ENCODE assay signal across 8 cellular contexts in the genomic region with DNA sequence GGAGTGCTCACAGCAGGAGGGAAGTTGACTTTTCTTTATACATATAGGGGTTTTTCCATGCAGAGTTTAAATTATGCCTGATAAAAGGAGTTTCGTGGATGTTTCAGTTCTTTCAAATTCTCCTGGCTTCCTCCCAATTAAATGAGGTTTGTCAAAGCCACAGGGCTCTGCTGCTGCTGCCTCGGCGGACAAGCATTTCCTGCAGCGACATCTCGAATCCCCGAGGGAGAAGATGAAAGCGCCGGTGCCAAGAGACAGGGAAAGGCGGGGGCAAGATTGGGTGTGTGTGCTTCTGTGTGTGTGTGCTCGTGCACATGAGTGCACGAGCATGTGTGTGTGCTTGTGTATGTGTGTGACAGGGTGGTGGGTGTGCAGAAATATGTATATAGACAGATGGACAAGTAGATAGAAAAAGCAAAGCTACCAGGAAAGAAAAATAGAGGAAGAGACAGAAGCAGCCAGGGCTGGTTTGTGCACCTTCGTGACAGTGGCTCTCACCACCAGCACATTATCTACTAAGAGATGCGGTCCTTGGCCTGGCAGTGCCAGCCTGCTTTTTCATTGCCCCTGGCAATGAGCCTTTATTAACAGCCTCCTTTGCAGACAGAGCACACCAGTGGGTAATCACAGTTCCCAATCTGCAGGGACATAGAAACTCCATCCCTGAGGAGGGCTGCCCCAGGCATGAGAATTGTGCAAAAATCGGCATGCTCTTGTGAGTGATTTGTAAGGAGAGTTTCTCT.
A peak's percentile ranks its signal among the peaks of the same experiment; 100 is the strongest.
DNase-seq lines count a peak whose midpoint lies in the region; ATAC-seq and TF ChIP-seq lines count a peak whose summit lies in the region.

No MANE protein-coding gene starts in this region.

- DNase-seq in activated CD4-positive, alpha-beta T cell treated with anti-CD3 and anti-CD28 coated beads, Interleukin-2, amount 10 ng/mL, durations not matched to agents 7 days and 5 days: peak; percentile 21
- no peak for DNase-seq in activated CD4-positive, alpha-beta T cell treated with anti-CD3 and anti-CD28 coated beads, Interleukin-2, amount 50 U/mL, for 4 hours
- DNase-seq in LNCaP clone FGC (ENCODE audit: low read depth): peak; percentile 7
- no peak for DNase-seq in activated CD4-positive, CD25-positive, alpha-beta regulatory T cell treated with anti-CD3 and anti-CD28 coated beads, Interleukin-2, amount 50 U/mL, for 72 hours
- no peak for DNase-seq in foreskin keratinocyte

- no peak overlapping the region for H3K27ac ChIP-seq in foreskin keratinocyte

- H3K4me3 Mint-ChIP-seq in activated CD4-positive, alpha-beta T cell treated with anti-CD3 and anti-CD28 coated beads, Interleukin-2, amount 10 ng/mL, durations not matched to agents 7 days and 5 days: no peak overlapping the region
- peak overlapping the region; percentile 60 for H3K4me3 Mint-ChIP-seq in activated naive CD8-positive, alpha-beta T cell
- peak overlapping the region; percentile 28 to 49 (median 35) for H3K4me3 Mint-ChIP-seq in nephron

- ATAC-seq in HG02588 (IDR thresholded peaks at IDR 0.05; ENCODE audit: unreplicated experiment) (no peak), foreskin keratinocyte (no peak)

- H3K27me3 Mint-ChIP-seq in activated CD4-positive, alpha-beta T cell treated with anti-CD3 and anti-CD28 coated beads, Interleukin-2, amount 10 ng/mL, durations not matched to agents 7 days and 5 days: peaks cover 68% of the 10 kb centered on the region
- H3K27me3 Mint-ChIP-seq in activated naive CD8-positive, alpha-beta T cell: peaks cover 36% of the 10 kb centered on the region
- H3K27me3 Mint-ChIP-seq in nephron (ENCODE audit: low read depth): peaks cover 5% of the 10 kb centered on the region

- H3K27ac Mint-ChIP-seq in activated CD4-positive, alpha-beta T cell treated with anti-CD3 and anti-CD28 coated beads, Interleukin-2, amount 10 ng/mL, durations not matched to agents 7 days and 5 days: no peak overlapping the region
- H3K27ac Mint-ChIP-seq in activated naive CD8-positive, alpha-beta T cell: no peak overlapping the region
- H3K27ac Mint-ChIP-seq in nephron: peak overlapping the region; percentile 89 to 91 (median 89)

- H3K27me3 ChIP-seq in foreskin keratinocyte: peaks cover 91% of the 10 kb centered on the region

- peaks cover 3% of the 10 kb centered on the region for H3K4me1 ChIP-seq in foreskin keratinocyte

- no peaks in the 10 kb centered on the region for H3K36me3 Mint-ChIP-seq in activated CD4-positive, alpha-beta T cell treated with anti-CD3 and anti-CD28 coated beads, Interleukin-2, amount 10 ng/mL, durations not matched to agents 7 days and 5 days (ENCODE audit: low read depth)
- no peaks in the 10 kb centered on the region for H3K36me3 Mint-ChIP-seq in activated naive CD8-positive, alpha-beta T cell
- no peaks in the 10 kb centered on the region for H3K36me3 Mint-ChIP-seq in nephron (ENCODE audit: low read depth)

- TF ChIP-seq CTCF in LNCaP clone FGC (IDR thresholded peaks at IDR 0.05; ENCODE audit: control insufficient read depth, extremely low read depth, insufficient read depth) (no peak), nephron (IDR thresholded peaks at IDR 0.05; ENCODE audit: unreplicated experiment in 3 of 3) (no peak), foreskin keratinocyte (conservative IDR thresholded peaks at IDR 0.05) (no peak)

- no peak overlapping the region for H3K4me3 ChIP-seq in LNCaP clone FGC (ENCODE audit: low read depth, low read length)

- POLR2A ChIA-PET in activated CD4-positive, alpha-beta T cell treated with anti-CD3 and anti-CD28 coated beads, Interleukin-2, amount 10 ng/mL, durations not matched to agents 7 days and 5 days (lab: Charles Lee): no interaction called here

- CTCF ChIA-PET in activated CD4-positive, alpha-beta T cell treated with anti-CD3 and anti-CD28 coated beads, Interleukin-2, amount 10 ng/mL, durations not matched to agents 7 days and 5 days (lab: Charles Lee): no interaction called here

- no peaks in the 10 kb centered on the region for H3K9me3 Mint-ChIP-seq in activated CD4-positive, alpha-beta T cell treated with anti-CD3 and anti-CD28 coated beads, Interleukin-2, amount 10 ng/mL, durations not matched to agents 7 days and 5 days
- no peaks in the 10 kb centered on the region for H3K9me3 Mint-ChIP-seq in activated naive CD8-positive, alpha-beta T cell (ENCODE audit: low read depth)
- H3K9me3 Mint-ChIP-seq in nephron: no peaks in the 10 kb centered on the region

- H3K4me1 Mint-ChIP-seq in activated CD4-positive, alpha-beta T cell treated with anti-CD3 and anti-CD28 coated beads, Interleukin-2, amount 10 ng/mL, durations not matched to agents 7 days and 5 days: peaks cover 20% of the 10 kb centered on the region
- H3K4me1 Mint-ChIP-seq in activated naive CD8-positive, alpha-beta T cell (ENCODE audit: low read depth): peaks cover 25% of the 10 kb centered on the region
- H3K4me1 Mint-ChIP-seq in nephron: peaks cover 60% of the 10 kb centered on the region

Comparison
In these comparisons a context has a peak if more than half of its experiments do, and no peak if none do; other contexts are left out.
1. DNase-seq: peak in activated CD4-positive, alpha-beta T cell treated with anti-CD3 and anti-CD28 coated beads, Interleukin-2, amount 10 ng/mL, durations not matched to agents 7 days and 5 days (single experiment) and LNCaP clone FGC (single experiment); none in activated CD4-positive, alpha-beta T cell treated with anti-CD3 and anti-CD28 coated beads, Interleukin-2, amount 50 U/mL, for 4 hours (0 of 2), activated CD4-positive, CD25-positive, alpha-beta regulatory T cell treated with anti-CD3 and anti-CD28 coated beads, Interleukin-2, amount 50 U/mL, for 72 hours (single experiment) and foreskin keratinocyte (0 of 2).
2. H3K27ac Mint-ChIP-seq: peak in nephron (3 of 3); none in activated CD4-positive, alpha-beta T cell treated with anti-CD3 and anti-CD28 coated beads, Interleukin-2, amount 10 ng/mL, durations not matched to agents 7 days and 5 days (single experiment) and activated naive CD8-positive, alpha-beta T cell (single experiment).